ENCODE assay signal across 1 cellular context in the genomic region with DNA sequence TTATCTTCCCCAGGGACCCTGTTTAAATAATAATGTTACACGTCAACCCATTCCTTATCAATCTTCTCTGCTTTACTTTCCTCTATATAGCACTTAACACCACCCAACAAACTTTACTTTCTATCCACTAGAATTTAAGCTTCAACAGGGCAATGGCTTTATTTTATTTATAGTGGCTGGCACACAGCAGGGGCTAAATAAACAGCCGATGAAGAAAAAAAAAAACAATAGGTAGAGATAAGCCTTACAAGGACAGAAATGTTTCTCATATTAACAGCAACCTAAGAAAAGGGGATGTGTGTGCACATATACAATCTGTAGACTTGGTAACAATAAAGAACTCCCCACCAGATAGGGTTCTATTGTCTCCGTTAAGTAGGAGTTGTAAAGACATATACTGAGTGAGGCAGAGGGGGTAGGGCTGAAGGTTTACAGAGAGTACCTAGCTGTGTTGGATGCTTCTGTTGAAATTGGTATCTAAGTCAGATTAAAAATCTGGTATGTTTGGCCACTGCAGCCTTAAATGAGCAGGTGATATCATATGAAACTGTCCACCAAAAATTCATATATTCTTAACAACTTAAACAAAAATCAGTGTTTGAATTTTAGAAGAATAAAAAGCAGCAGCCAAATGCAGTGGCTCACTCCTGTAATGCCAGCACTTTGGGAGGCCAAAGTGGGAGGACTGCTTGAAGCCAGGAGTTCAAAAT.
TF ChIP-seq lines count a peak whose summit lies in the region.

No MANE protein-coding gene starts in this region.

TF ChIP-seq in HEK293, 187 proteins besides CTCF, POLR2A, EP300 and RAD21 (continued from another document and continues in another):
- TF ChIP-seq ZNF692 (tag by site-specific recombination; IDR thresholded peaks at IDR 0.05) (no peak), HOXC10 (CRISPR knock-in tag; IDR thresholded peaks at IDR 0.05) (no peak), YY1 (tag by site-specific recombination; IDR thresholded peaks at IDR 0.05) (no peak), ZBTB26 (tag by site-specific recombination; optimal IDR thresholded peaks at IDR 0.05) (no peak), ZNF707 (tag by site-specific recombination; IDR thresholded peaks at IDR 0.05) (no peak), ZNF146 (tag by site-specific recombination; IDR thresholded peaks at IDR 0.05) (no peak), KLF10 (tag by site-specific recombination; IDR thresholded peaks at IDR 0.05) (no peak), ZNF423 (tag by site-specific recombination; IDR thresholded peaks at IDR 0.05) (0 out of 2 replicates have a peak, but pooled peaks have one; percentile 35), ZNF292 (tag by site-specific recombination; IDR thresholded peaks at IDR 0.05; ENCODE audit: borderline replicate concordance, low read depth) (no peak), ZBTB17 (tag by site-specific recombination; IDR thresholded peaks at IDR 0.05) (no peak), ZNF37A (tag by site-specific recombination; IDR thresholded peaks at IDR 0.05) (no peak), ZSCAN23 (tag by site-specific recombination; IDR thresholded peaks at IDR 0.05) (no peak), ZNF155 (tag by site-specific recombination; IDR thresholded peaks at IDR 0.05) (no peak), ZXDB (tag by site-specific recombination; IDR thresholded peaks at IDR 0.05) (0 out of 2 replicates have a peak, but pooled peaks have one; percentile 44), TSHZ1 (tag by site-specific recombination; IDR thresholded peaks at IDR 0.05; ENCODE audit: borderline replicate concordance) (no peak), ZNF274 (IDR thresholded peaks at IDR 0.05; ENCODE audit: low read length) (no peak), ZNF274 (tag by site-specific recombination; IDR thresholded peaks at IDR 0.05; ENCODE audit: borderline replicate concordance) (no peak), OSR2 (tag by site-specific recombination; IDR thresholded peaks at IDR 0.05) (no peak), MZF1 (tag by site-specific recombination; IDR thresholded peaks at IDR 0.05; ENCODE audit: borderline replicate concordance) (peak; percentile 91; the same call in 1 of the 2 replicates), KLF9 (tag by site-specific recombination; IDR thresholded peaks at IDR 0.05; ENCODE audit: low read depth) (no peak), ZNF302 (tag by site-specific recombination; IDR thresholded peaks at IDR 0.05; ENCODE audit: low read depth) (no peak), ZNF426 (tag by site-specific recombination; IDR thresholded peaks at IDR 0.05) (no peak), GLIS1 (tag by site-specific recombination; IDR thresholded peaks at IDR 0.05) (peak; percentile 63), PRDM6 (tag by site-specific recombination; IDR thresholded peaks at IDR 0.05) (peak; percentile 90), ZFP3 (tag by site-specific recombination; IDR thresholded peaks at IDR 0.05; ENCODE audit: low read depth) (no peak), ZNF629 (tag by site-specific recombination; IDR thresholded peaks at IDR 0.05) (no peak), ZFP69B (tag by site-specific recombination; IDR thresholded peaks at IDR 0.05) (no peak), WT1 (tag by site-specific recombination; IDR thresholded peaks at IDR 0.05) (no peak), ZNF169 (tag by site-specific recombination; IDR thresholded peaks at IDR 0.05) (no peak), PRDM2 (tag by site-specific recombination; IDR thresholded peaks at IDR 0.05; ENCODE audit: borderline replicate concordance) (no peak), ZNF560 (tag by site-specific recombination; IDR thresholded peaks at IDR 0.05; ENCODE audit: borderline replicate concordance) (no peak), ZIC2 (tag by site-specific recombination; IDR thresholded peaks at IDR 0.05) (no peak), FEZF1 (tag by site-specific recombination; IDR thresholded peaks at IDR 0.05) (peak; percentile 60), REST (tag by site-specific recombination; IDR thresholded peaks at IDR 0.05) (no peak), ZBTB7A (tag by site-specific recombination; IDR thresholded peaks at IDR 0.05; ENCODE audit: low read depth) (no peak), ZNF23 (tag by site-specific recombination; IDR thresholded peaks at IDR 0.05; ENCODE audit: borderline replicate concordance) (no peak), SP7 (tag by site-specific recombination; IDR thresholded peaks at IDR 0.05) (0 out of 2 replicates have a peak, but pooled peaks have one; percentile 30), ZNF530 (tag by site-specific recombination; IDR thresholded peaks at IDR 0.05; ENCODE audit: low read depth) (no peak), BCL11A (tag by site-specific recombination; IDR thresholded peaks at IDR 0.05; ENCODE audit: low read depth) (no peak), ZNF416 (tag by site-specific recombination; IDR thresholded peaks at IDR 0.05) (no peak), MYNN (tag by site-specific recombination; IDR thresholded peaks at IDR 0.05; ENCODE audit: borderline replicate concordance) (no peak), TRIM28 (IDR thresholded peaks at IDR 0.05; ENCODE audit: borderline replicate concordance, low read length) (peak; percentile 32; the same call in 1 of the 2 replicates)
- TF ChIP-seq, protein P1, sequence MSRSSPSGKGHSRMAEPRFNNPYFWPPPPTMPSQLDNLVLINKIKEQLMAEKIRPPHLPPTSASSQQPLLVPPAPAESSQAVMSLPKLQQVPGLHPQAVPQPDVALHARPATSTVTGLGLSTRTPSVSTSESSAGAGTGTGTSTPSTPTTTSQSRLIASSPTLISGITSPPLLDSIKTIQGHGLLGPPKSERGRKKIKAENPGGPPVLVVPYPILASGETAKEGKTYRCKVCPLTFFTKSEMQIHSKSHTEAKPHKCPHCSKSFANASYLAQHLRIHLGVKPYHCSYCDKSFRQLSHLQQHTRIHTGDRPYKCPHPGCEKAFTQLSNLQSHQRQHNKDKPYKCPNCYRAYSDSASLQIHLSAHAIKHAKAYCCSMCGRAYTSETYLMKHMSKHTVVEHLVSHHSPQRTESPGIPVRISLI (tag by site-specific recombination; IDR thresholded peaks at IDR 0.05): no peak
